In genomic region chr5:108797396-108797795, GRCh38 we compare ENCODE assay signal across 29 cellular contexts.
"Had no signal": no experiment of that assay in that cellular context is flagged by ENCODE, and none has a peak within 500 bp of the region (broad histone marks: within the 10 kb centered on the region; RNA-seq: fewer than 3 reads in every experiment).

No MANE protein-coding gene starts in this region.

- H3K36me3 ChIP-seq: colonic mucosa, neutrophil, pancreas, right atrium auricular region had no signal

- DNase-seq: activated CD4-positive, alpha-beta T cell treated with anti-CD3 and anti-CD28 coated beads for 4 hours; activated CD4-positive, alpha-beta T cell treated with anti-CD3 and anti-CD28 coated beads, Interleukin-2, amount 50 U/mL, for 48 hours; activated CD4-positive, CD25-positive, alpha-beta regulatory T cell; activated CD8-positive, alpha-beta memory T cell treated with anti-CD3 and anti-CD28 coated beads, Interleukin-2, amount 50 U/mL, for 48 hours; activated naive CD4-positive, alpha-beta T cell; activated naive CD8-positive, alpha-beta T cell treated with anti-CD3 and anti-CD28 coated beads for 36 hours; activated T-cell treated with anti-CD3 and anti-CD28 coated beads, Interleukin-2, amount 50 U/mL, for 4 hours; colonic mucosa; dorsolateral prefrontal cortex; effector memory CD8-positive, alpha-beta T cell; head of caudate nucleus; hypothalamus; left ventricle myocardium inferior; natural killer cell; pancreas; psoas muscle; stimulated activated CD4-positive, alpha-beta T cell treated with anti-CD3 and anti-CD28 coated beads, Interleukin-12 subunit alpha, Interleukin-12 subunit beta, amount 100 ng/mL, for 4 hours; stimulated activated CD4-positive, alpha-beta T cell treated with anti-CD3 and anti-CD28 coated beads, Interleukin-1b, Interleukin-23, amount 100 ng/mL, for 48 hours; T-helper 9 cell; tibial artery had no signal

- FAIRE-seq: bronchial epithelial cell, endothelial cell of umbilical vein, pancreas had no signal

- H3K4me3 Mint-ChIP-seq: activated naive CD8-positive, alpha-beta T cell treated with anti-CD3 and anti-CD28 coated beads for 36 hours; activated T-cell treated with anti-CD3 and anti-CD28 coated beads, Interleukin-2, amount 50 U/mL, for 4 hours; effector memory CD8-positive, alpha-beta T cell; mesothelial cell of epicardium; natural killer cell; stimulated activated naive CD8-positive, alpha-beta T cell treated with anti-CD3 and anti-CD28 coated beads, Interleukin-15, Interleukin-2, amounts not matched to agents 100 ng/mL and 50 ng/mL, for 24 hours had no signal

- H3K9me3 ChIP-seq: colonic mucosa, esophagus muscularis mucosa, gastroesophageal sphincter, left ventricle myocardium inferior, neutrophil, pancreas, psoas muscle, right atrium auricular region, tibial artery had no signal

- H3K4me1 ChIP-seq: colonic mucosa, gastroesophageal sphincter, left ventricle myocardium inferior, pancreas, psoas muscle, right atrium auricular region, tibial artery had no signal

- ATAC-seq: activated T-cell treated with anti-CD3 and anti-CD28 coated beads, Interleukin-2, amount 50 U/mL, for 4 hours; effector memory CD8-positive, alpha-beta T cell; gastroesophageal sphincter; natural killer cell; pancreas; psoas muscle had no signal

- H3K27ac Mint-ChIP-seq: activated naive CD8-positive, alpha-beta T cell treated with anti-CD3 and anti-CD28 coated beads for 36 hours; activated T-helper 2 cell treated with anti-CD3 and anti-CD28 coated beads, Interferon-gamma antibody, Interleukin-2, Interleukin-4, amounts not matched to agents 10 μg/mL and 5 μg/mL and 100 μg/mL, durations not matched to agents 14 hours and 24 hours and 36 hours; effector memory CD8-positive, alpha-beta T cell; natural killer cell; stimulated activated naive CD8-positive, alpha-beta T cell treated with anti-CD3 and anti-CD28 coated beads, Interleukin-15, Interleukin-2, amounts not matched to agents 100 ng/mL and 50 ng/mL, for 24 hours had no signal

- H3K4me3 ChIP-seq: colonic mucosa, dorsolateral prefrontal cortex, esophagus muscularis mucosa, gastroesophageal sphincter, left ventricle myocardium inferior, pancreas, psoas muscle, right atrium auricular region, tibial artery had no signal

- H3K27me3 Mint-ChIP-seq: activated naive CD8-positive, alpha-beta T cell treated with anti-CD3 and anti-CD28 coated beads for 36 hours; effector memory CD8-positive, alpha-beta T cell; stimulated activated naive CD8-positive, alpha-beta T cell treated with anti-CD3 and anti-CD28 coated beads, Interleukin-15, Interleukin-2, amounts not matched to agents 100 ng/mL and 50 ng/mL, for 24 hours had no signal

- H3K27ac ChIP-seq: colonic mucosa, dorsolateral prefrontal cortex, esophagus muscularis mucosa, gastroesophageal sphincter, left ventricle myocardium inferior, neutrophil, pancreas, psoas muscle, right atrium auricular region, tibial artery had no signal

- H3K27me3 ChIP-seq: colonic mucosa, dorsolateral prefrontal cortex, esophagus muscularis mucosa, gastroesophageal sphincter, neutrophil, pancreas, right atrium auricular region, tibial artery had no signal
